In genomic region chr6:75557068-75557467, GRCh38 we compare ENCODE assay signal across 20 cellular contexts. TPM values are rescaled to one million over a fixed set of nuclear protein-coding genes. Genes with fewer than 3 reads are reported as not detected.
DNase-seq lines count a peak whose midpoint lies in the region; ATAC-seq, FAIRE-seq and TF ChIP-seq lines count a peak whose summit lies in the region.
"Had no signal": no experiment of that assay in that cellular context is flagged by ENCODE, and none has a peak within 500 bp of the region (broad histone marks: within the 10 kb centered on the region; RNA-seq: fewer than 3 reads in every experiment).

No MANE protein-coding gene starts in this region.

- peak overlapping the region; percentile 49 for H3K4me2 ChIP-seq in hepatocyte
- H3K4me2 ChIP-seq: A549 had no signal

- H3K9me2 ChIP-seq in hepatocyte (replicated peaks; ENCODE audit: insufficient read depth): no peaks in the 10 kb centered on the region

- FAIRE-seq in D721Med (lab: Jason Lieb, UNC): peak; percentile 81
- FAIRE-seq: A549, GM12878, H54, HTR-8/SVneo had no signal

- no peaks in the 10 kb centered on the region for H3K27me3 ChIP-seq in hepatocyte

- no peaks in the 10 kb centered on the region for H3K36me3 ChIP-seq in hepatocyte (replicated peaks; ENCODE audit: insufficient read depth, low read depth)

- peak; percentile 73 for ATAC-seq in SK-N-SH treated with all-trans-retinoic acid at 6 μM for 48 hours
- no peak for ATAC-seq in HG03196 (IDR thresholded peaks at IDR 0.05; ENCODE audit: unreplicated experiment)
- no peak for ATAC-seq in GM21619 (IDR thresholded peaks at IDR 0.05; ENCODE audit: unreplicated experiment)
- ATAC-seq: A549, GM12878 had no signal

- peak overlapping the region; percentile 35 for H3K27ac ChIP-seq in hepatocyte
- H3K27ac ChIP-seq: 22Rv1, A549, C4-2B, GM23248 had no signal

- no peak overlapping the region for H2AFZ ChIP-seq in hepatocyte
- H2AFZ ChIP-seq: GM23248 had no signal

- H3K4me1 ChIP-seq in hepatocyte (ENCODE audit: insufficient read depth): peaks cover 9% of the 10 kb centered on the region
- H3K4me1 ChIP-seq: A549 had no signal

- no peaks in the 10 kb centered on the region for H3K79me2 ChIP-seq in hepatocyte

- TF ChIP-seq CTCF in D721Med (IDR thresholded peaks at IDR 0.05; ENCODE audit: insufficient read depth, missing control alignments) (no peak), hepatocyte (IDR thresholded peaks at IDR 0.05; ENCODE audit: poor library complexity) (no peak)

- H4K20me1 ChIP-seq in hepatocyte (ENCODE audit: insufficient read depth, poor library complexity, severe bottlenecking): no peaks in the 10 kb centered on the region

- no peaks in the 10 kb centered on the region for H3K9me3 ChIP-seq in hepatocyte (ENCODE audit: low read depth)
- H3K9me3 ChIP-seq: A549 had no signal

- DNase-seq in D721Med (ENCODE audit: insufficient read length, low spot score) (peak; percentile 17), NCI-H82 treated with DMSO at 0.1 percent for 48 hours (lab: John Stamatoyannopoulos, UW; ENCODE audit: unreplicated experiment) (peak; percentile 26), hepatocyte (ENCODE audit: low spot score) (no peak), NCI-H446 treated with DMSO at 0.1 percent for 48 hours (lab: John Stamatoyannopoulos, UW) (no peak), T-helper 9 cell (no peak)
- DNase-seq: AML-193; CD4-positive, alpha-beta T cell; DMS79 treated with DMSO at 0.1 percent for 48 hours; GM23248; HCEC 1CT; IMR-90 had no signal

- 63% methylated on average over 1 of the region's 1 CpG for WGBS in hepatocyte (ENCODE audit: low lambda C conversion rate, missing lambda C conversion rate)

- H3K4me3 ChIP-seq in hepatocyte: no peak overlapping the region
- H3K4me3 ChIP-seq: A549, GM12878, GM23248 had no signal

TF ChIP-seq in SK-N-SH treated with all-trans-retinoic acid at 6 μM for 48 hours, 23 proteins besides CTCF, POLR2A, EP300 and RAD21 (continues in another document):
- TF ChIP-seq ZFP30 (CRISPR knock-in tag; IDR thresholded peaks at IDR 0.05): no peak; the same call in 1 of the 2 replicates
- TF ChIP-seq CREB5 (CRISPR knock-in tag; IDR thresholded peaks at IDR 0.05; ENCODE audit: low read depth): peak; percentile 82
- peak; percentile 95; the same call in 1 of the 2 replicates for TF ChIP-seq SNAI2 (CRISPR knock-in tag; IDR thresholded peaks at IDR 0.05)
- peak; percentile 88 for TF ChIP-seq TSHZ2 (CRISPR knock-in tag; IDR thresholded peaks at IDR 0.05)
- TF ChIP-seq ARNTL (CRISPR knock-in tag; IDR thresholded peaks at IDR 0.05; ENCODE audit: borderline replicate concordance, low read depth): no peak
- no peak for TF ChIP-seq ZNF565 (CRISPR knock-in tag; conservative IDR thresholded peaks at IDR 0.05; ENCODE audit: low read depth)
- peak; percentile 98 for TF ChIP-seq ISL1 (CRISPR knock-in tag; IDR thresholded peaks at IDR 0.05)
- no peak for TF ChIP-seq OSR1 (CRISPR knock-in tag; IDR thresholded peaks at IDR 0.05)
- TF ChIP-seq RARB (CRISPR knock-in tag; IDR thresholded peaks at IDR 0.05): no peak
- TF ChIP-seq CSDC2 (CRISPR knock-in tag; IDR thresholded peaks at IDR 0.05): no peak
- peak; percentile 99 for TF ChIP-seq TCF4 (CRISPR knock-in tag; IDR thresholded peaks at IDR 0.05; ENCODE audit: borderline replicate concordance)
- peak; percentile 89; the same call in 1 of the 2 replicates for TF ChIP-seq GLIS3 (CRISPR knock-in tag; IDR thresholded peaks at IDR 0.05)
- TF ChIP-seq ZNF70 (CRISPR knock-in tag; IDR thresholded peaks at IDR 0.05): no peak
- TF ChIP-seq PATZ1 (CRISPR knock-in tag; IDR thresholded peaks at IDR 0.05; ENCODE audit: borderline replicate concordance): peak; percentile 90; the same call in 1 of the 2 replicates
- no peak for TF ChIP-seq ZFP3 (CRISPR knock-in tag; IDR thresholded peaks at IDR 0.05)
- peak; percentile 82; the same call in 1 of the 2 replicates for TF ChIP-seq ESRRG (CRISPR knock-in tag; IDR thresholded peaks at IDR 0.05)
- TF ChIP-seq POU6F1 (CRISPR knock-in tag; IDR thresholded peaks at IDR 0.05; ENCODE audit: borderline replicate concordance, low read depth): peak; percentile 94; the same call in 1 of the 2 replicates
- TF ChIP-seq TOX (CRISPR knock-in tag; IDR thresholded peaks at IDR 0.05; ENCODE audit: borderline replicate concordance): no peak
- TF ChIP-seq PPARA (CRISPR knock-in tag; IDR thresholded peaks at IDR 0.05; ENCODE audit: borderline replicate concordance): no peak
- peak; percentile 71 for TF ChIP-seq ZNF8 (CRISPR knock-in tag; IDR thresholded peaks at IDR 0.05)
- TF ChIP-seq CSRNP3 (CRISPR knock-in tag; IDR thresholded peaks at IDR 0.05): peak; percentile 90; the same call in 1 of the 2 replicates
- peak; percentile 47; the same call in 1 of the 2 replicates for TF ChIP-seq ZC3H10 (CRISPR knock-in tag; IDR thresholded peaks at IDR 0.05)

RNA-seq across cellular contexts. Expression of gene SENP6, which starts 44.6 kb away (rescaled TPM):
- total RNA-seq in hepatocyte: 90.3 and 102 TPM in 2 replicates
- 35.9 and 37.8 TPM in 2 replicates for polyA plus RNA-seq in hepatocyte

Comparison
In these comparisons a context has a peak if more than half of its experiments do, and no peak if none do; other contexts are left out.
1. DNase-seq: peak in D721Med (single experiment) and NCI-H82 treated with DMSO at 0.1 percent for 48 hours (single experiment); none in hepatocyte (single experiment), NCI-H446 treated with DMSO at 0.1 percent for 48 hours (single experiment) and T-helper 9 cell (single experiment).